In the genomic region with DNA sequence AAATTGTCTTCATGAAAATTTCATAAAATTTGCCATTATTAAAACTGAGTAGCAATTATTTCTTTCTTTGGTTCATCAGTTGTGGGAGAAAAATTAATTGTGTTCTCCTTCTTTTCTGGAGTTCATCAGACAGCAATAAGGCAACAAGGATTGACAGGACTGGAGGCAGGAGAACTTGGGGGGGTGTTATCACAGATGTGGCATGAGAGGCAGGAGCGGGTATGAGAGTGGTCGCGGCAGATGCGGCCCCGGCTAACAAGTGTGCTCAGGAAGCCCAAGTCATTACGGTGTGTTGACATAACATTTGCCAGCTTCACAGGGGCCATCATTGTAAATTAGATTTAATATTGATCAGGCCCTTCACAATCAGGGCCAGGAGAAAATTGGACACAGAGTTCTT, we compare ENCODE assay signal across 1 cellular context.
TF ChIP-seq lines count a peak whose summit lies in the region.

No MANE protein-coding gene starts in this region.

TF ChIP-seq in SK-N-SH treated with all-trans-retinoic acid at 6 μM for 48 hours, 23 proteins besides CTCF, POLR2A, EP300 and RAD21 (continued from another document):
- no peak for TF ChIP-seq TSHZ2 (CRISPR knock-in tag; IDR thresholded peaks at IDR 0.05)
- no peak for TF ChIP-seq ZNF8 (CRISPR knock-in tag; IDR thresholded peaks at IDR 0.05)
- no peak for TF ChIP-seq CSDC2 (CRISPR knock-in tag; IDR thresholded peaks at IDR 0.05)
